In genomic region chr4:96521046-96521536, GRCh38 we compare ENCODE assay signal across 19 cellular contexts.
"Had no signal": no experiment of that assay in that cellular context is flagged by ENCODE, and none has a peak within 500 bp of the region (broad histone marks: within the 10 kb centered on the region; RNA-seq: fewer than 3 reads in every experiment).

No MANE protein-coding gene starts in this region.

- DNase-seq: dermis blood vessel endothelial cell; effector memory CD4-positive, alpha-beta T cell; foreskin keratinocyte; hippocampal formation; islet precursor cell; mesenchymal stem cell; naive B cell; sigmoid colon; stimulated activated CD4-positive, alpha-beta T cell treated with anti-CD3 and anti-CD28 coated beads, Interleukin-4, amount 100 ng/mL, for 4 hours; stimulated activated naive B cell treated with anti-CD40 and anti-IgM and Interleukin-4, amounts not matched to agents 10 μg/mL and 1 μg/mL and 100 μg/mL, for 72 hours; stomach; tibial artery had no signal

- H3K4me1 ChIP-seq: esophagus muscularis mucosa, foreskin keratinocyte, gastroesophageal sphincter, heart left ventricle, parathyroid adenoma, sigmoid colon, stomach, tibial artery had no signal

- H3K36me3 ChIP-seq: esophagus muscularis mucosa, gastroesophageal sphincter, heart left ventricle, sigmoid colon, stomach, tibial artery had no signal

- H3K4me3 ChIP-seq: coronary artery, esophagus muscularis mucosa, gastroesophageal sphincter, heart left ventricle, mucosa of descending colon, sigmoid colon, stomach, tibial artery had no signal

- ATAC-seq: foreskin keratinocyte; gastroesophageal sphincter; mucosa of descending colon; natural killer cell treated with Interleukin-12 subunit alpha and Interleukin-12 subunit beta and Interleukin-15 and Interleukin-18, amount 100 ng/mL, for 72 hours; stimulated activated naive B cell treated with anti-CD40 and anti-IgM and Interleukin-4, amounts not matched to agents 10 μg/mL and 1 μg/mL and 100 μg/mL, for 72 hours had no signal

- H3K9me3 ChIP-seq: esophagus muscularis mucosa, gastroesophageal sphincter, heart left ventricle, sigmoid colon, tibial artery had no signal

- H3K27ac ChIP-seq: coronary artery, esophagus muscularis mucosa, foreskin keratinocyte, gastroesophageal sphincter, heart left ventricle, parathyroid adenoma, sigmoid colon, stomach, tibial artery had no signal

- H3K27me3 ChIP-seq: esophagus muscularis mucosa, foreskin keratinocyte, gastroesophageal sphincter, heart left ventricle, sigmoid colon, stomach, tibial artery had no signal
